In the genomic region with DNA sequence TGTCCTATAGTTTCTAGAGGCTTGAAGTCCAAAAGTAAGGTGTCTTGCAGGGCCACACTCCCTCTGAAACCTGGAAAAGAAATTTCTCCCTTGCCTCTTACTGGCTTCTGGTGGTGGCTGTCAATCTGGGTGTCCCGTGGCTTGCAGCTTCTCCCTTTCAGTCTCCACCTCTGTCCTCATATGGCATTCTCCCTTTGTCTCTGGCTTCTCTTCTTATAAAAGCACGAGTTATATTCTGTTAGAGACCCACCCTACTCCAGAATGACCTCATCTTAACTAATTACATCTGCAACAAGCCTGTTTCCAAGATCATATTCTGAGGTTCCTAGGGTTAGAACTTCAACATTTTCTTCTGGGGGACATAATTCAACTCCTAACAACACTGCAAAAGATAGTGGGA, we compare ENCODE assay signal across 29 cellular contexts. TPM values are rescaled to one million over a fixed set of nuclear protein-coding genes. Genes with fewer than 3 reads are reported as not detected.
"Had no signal": no experiment of that assay in that cellular context is flagged by ENCODE, and none has a peak within 500 bp of the region (broad histone marks: within the 10 kb centered on the region; RNA-seq: fewer than 3 reads in every experiment).

No MANE protein-coding gene starts in this region.

- FAIRE-seq: astrocyte, TTC549 had no signal

- H3K27me3 ChIP-seq: brain microvascular endothelial cell had no signal

- DNase-seq: activated B cell treated with CpG ODN at 0.5 μM for 24 hours; activated CD4-positive, alpha-beta T cell treated with anti-CD3 and anti-CD28 coated beads for 1 hour; activated CD4-positive, alpha-beta T cell treated with anti-CD3 and anti-CD28 coated beads, Interleukin-2, amount 10 ng/mL, durations not matched to agents 24 days and 14 days; activated CD4-positive, alpha-beta T cell treated with anti-CD3 and anti-CD28 coated beads, Interleukin-2, amount 50 U/mL, for 48 hours; activated CD8-positive, alpha-beta memory T cell treated with anti-CD3 and anti-CD28 coated beads for 24 hours; activated gamma-delta T cell; activated naive CD4-positive, alpha-beta T cell treated with anti-CD3 and anti-CD28 coated beads for 36 hours; activated T-cell treated with anti-CD3 and anti-CD28 coated beads, Interleukin-2, amount 50 U/mL, for 48 hours; amygdala; brain microvascular endothelial cell; KG1; NCI-H1092; NCI-H1417 treated with DMSO at 0.1 percent for 48 hours; NCI-H1694; NCI-H2029; NCI-H2107; NCI-H2171 treated with DMSO at 0.1 percent for 48 hours; NCI-H226; NCI-H526; NCI-H774; SIG-M5; T-cell; T-helper 2 cell; T1000 had no signal

- H3K4me3 Mint-ChIP-seq: activated B cell treated with CpG ODN at 0.5 μM for 24 hours; activated CD4-positive, alpha-beta T cell treated with anti-CD3 and anti-CD28 coated beads, Interleukin-2, amount 10 ng/mL, durations not matched to agents 24 days and 14 days; activated naive CD4-positive, alpha-beta T cell treated with anti-CD3 and anti-CD28 coated beads for 36 hours; activated naive CD8-positive, alpha-beta T cell; activated T-helper 17 cell treated with anti-CD3 and anti-CD28 coated beads, Interleukin-2, amount 50 U/mL, for 72 hours; T-cell had no signal

- H3K9me3 Mint-ChIP-seq: activated B cell treated with CpG ODN at 0.5 μM for 24 hours; activated CD4-positive, alpha-beta T cell treated with anti-CD3 and anti-CD28 coated beads, Interleukin-2, amount 10 ng/mL, durations not matched to agents 24 days and 14 days; activated naive CD4-positive, alpha-beta T cell treated with anti-CD3 and anti-CD28 coated beads for 36 hours; activated T-helper 17 cell treated with anti-CD3 and anti-CD28 coated beads, Interleukin-2, amount 50 U/mL, for 72 hours had no signal

- H3K27ac Mint-ChIP-seq: activated B cell treated with CpG ODN at 0.5 μM for 24 hours; activated CD4-positive, alpha-beta T cell treated with anti-CD3 and anti-CD28 coated beads, Interleukin-2, amount 10 ng/mL, durations not matched to agents 24 days and 14 days; activated naive CD4-positive, alpha-beta T cell treated with anti-CD3 and anti-CD28 coated beads for 36 hours; activated naive CD8-positive, alpha-beta T cell; activated T-helper 17 cell treated with anti-CD3 and anti-CD28 coated beads, Interleukin-2, amount 50 U/mL, for 72 hours; T-cell had no signal

- H3K27ac ChIP-seq: brain microvascular endothelial cell had no signal

- ATAC-seq: activated T-helper 17 cell treated with anti-CD3 and anti-CD28 coated beads, Interleukin-2, amount 50 U/mL, for 72 hours; T-cell had no signal

- H3K36me3 ChIP-seq: brain microvascular endothelial cell had no signal

- H3K36me3 Mint-ChIP-seq: activated naive CD8-positive, alpha-beta T cell; T-cell had no signal

RNA-seq across cellular contexts. Expression of a gene that starts 3.4 kb away (rescaled TPM):
- total RNA-seq: activated B cell treated with CpG ODN at 0.5 μM for 24 hours; activated CD4-positive, alpha-beta T cell treated with anti-CD3 and anti-CD28 coated beads, Interleukin-2, amount 10 ng/mL, durations not matched to agents 24 days and 14 days; OCI-LY7 had no signal
